ENCODE assay signal across 1 cellular context in the genomic region with DNA sequence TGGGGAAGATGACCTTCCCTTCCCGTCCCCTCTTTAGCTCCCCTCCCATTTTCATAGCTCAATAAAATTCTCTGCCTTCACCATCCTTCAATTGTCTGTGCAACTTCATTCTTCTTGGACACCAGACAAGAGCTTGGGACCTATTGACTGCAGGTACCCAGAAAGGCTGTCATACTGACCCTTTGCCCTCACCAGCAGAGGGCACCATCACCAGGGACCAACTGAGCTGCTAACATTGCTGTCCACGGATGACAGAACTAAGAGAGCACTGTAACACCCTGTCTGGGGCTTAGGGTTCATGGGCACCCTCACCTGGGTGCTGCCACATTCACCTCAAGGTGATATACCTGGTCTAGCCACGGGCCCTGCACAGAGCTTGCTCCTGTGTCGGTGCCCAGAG.
TF ChIP-seq lines count a peak whose summit lies in the region.

No MANE protein-coding gene starts in this region.

TF ChIP-seq in GM23338, 12 proteins besides CTCF, POLR2A, EP300 and RAD21 (continued from another document):
- TF ChIP-seq, protein P1, sequence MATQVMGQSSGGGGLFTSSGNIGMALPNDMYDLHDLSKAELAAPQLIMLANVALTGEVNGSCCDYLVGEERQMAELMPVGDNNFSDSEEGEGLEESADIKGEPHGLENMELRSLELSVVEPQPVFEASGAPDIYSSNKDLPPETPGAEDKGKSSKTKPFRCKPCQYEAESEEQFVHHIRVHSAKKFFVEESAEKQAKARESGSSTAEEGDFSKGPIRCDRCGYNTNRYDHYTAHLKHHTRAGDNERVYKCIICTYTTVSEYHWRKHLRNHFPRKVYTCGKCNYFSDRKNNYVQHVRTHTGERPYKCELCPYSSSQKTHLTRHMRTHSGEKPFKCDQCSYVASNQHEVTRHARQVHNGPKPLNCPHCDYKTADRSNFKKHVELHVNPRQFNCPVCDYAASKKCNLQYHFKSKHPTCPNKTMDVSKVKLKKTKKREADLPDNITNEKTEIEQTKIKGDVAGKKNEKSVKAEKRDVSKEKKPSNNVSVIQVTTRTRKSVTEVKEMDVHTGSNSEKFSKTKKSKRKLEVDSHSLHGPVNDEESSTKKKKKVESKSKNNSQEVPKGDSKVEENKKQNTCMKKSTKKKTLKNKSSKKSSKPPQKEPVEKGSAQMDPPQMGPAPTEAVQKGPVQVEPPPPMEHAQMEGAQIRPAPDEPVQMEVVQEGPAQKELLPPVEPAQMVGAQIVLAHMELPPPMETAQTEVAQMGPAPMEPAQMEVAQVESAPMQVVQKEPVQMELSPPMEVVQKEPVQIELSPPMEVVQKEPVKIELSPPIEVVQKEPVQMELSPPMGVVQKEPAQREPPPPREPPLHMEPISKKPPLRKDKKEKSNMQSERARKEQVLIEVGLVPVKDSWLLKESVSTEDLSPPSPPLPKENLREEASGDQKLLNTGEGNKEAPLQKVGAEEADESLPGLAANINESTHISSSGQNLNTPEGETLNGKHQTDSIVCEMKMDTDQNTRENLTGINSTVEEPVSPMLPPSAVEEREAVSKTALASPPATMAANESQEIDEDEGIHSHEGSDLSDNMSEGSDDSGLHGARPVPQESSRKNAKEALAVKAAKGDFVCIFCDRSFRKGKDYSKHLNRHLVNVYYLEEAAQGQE (IDR thresholded peaks at IDR 0.05; ENCODE audit: unreplicated experiment) = no peak
- TF ChIP-seq POLR2AphosphoS5 (IDR thresholded peaks at IDR 0.05; ENCODE audit: low read depth) = no peak
- TF ChIP-seq STAT1 (IDR thresholded peaks at IDR 0.05; ENCODE audit: unreplicated experiment) = no peak
- no peak for TF ChIP-seq NANOG (IDR thresholded peaks at IDR 0.05; ENCODE audit: borderline replicate concordance)
- no peak for TF ChIP-seq EZH2phosphoT487 (IDR thresholded peaks at IDR 0.05; ENCODE audit: unreplicated experiment)
- TF ChIP-seq CREB1 (CRISPR knock-in tag; IDR thresholded peaks at IDR 0.05; ENCODE audit: low read depth) = no peak
